1 cellular context compared by ENCODE assay signal in genomic region chr1:233639611-233640010, GRCh38.
TF ChIP-seq lines count a peak whose summit lies in the region.

No MANE protein-coding gene starts in this region.

TF ChIP-seq in IMR-90, 13 proteins besides CTCF, POLR2A, EP300 and RAD21:
- TF ChIP-seq ELK1 (IDR thresholded peaks at IDR 0.05; ENCODE audit: borderline replicate concordance, low read depth, low read length) (no peak), SMC3 (IDR thresholded peaks at IDR 0.05; ENCODE audit: low read depth, low read length) (no peak), BHLHE40 (IDR thresholded peaks at IDR 0.05; ENCODE audit: low read depth, low read length) (no peak), NFE2L2 (IDR thresholded peaks at IDR 0.05; ENCODE audit: low read depth, low read length) (no peak), MAZ (IDR thresholded peaks at IDR 0.05; ENCODE audit: borderline replicate concordance, low read depth, low read length) (no peak), CHD1 (IDR thresholded peaks at IDR 0.05; ENCODE audit: low read depth, low read length) (no peak), MAFK (IDR thresholded peaks at IDR 0.05; ENCODE audit: low read depth, low read length) (no peak)
